In the genomic region with DNA sequence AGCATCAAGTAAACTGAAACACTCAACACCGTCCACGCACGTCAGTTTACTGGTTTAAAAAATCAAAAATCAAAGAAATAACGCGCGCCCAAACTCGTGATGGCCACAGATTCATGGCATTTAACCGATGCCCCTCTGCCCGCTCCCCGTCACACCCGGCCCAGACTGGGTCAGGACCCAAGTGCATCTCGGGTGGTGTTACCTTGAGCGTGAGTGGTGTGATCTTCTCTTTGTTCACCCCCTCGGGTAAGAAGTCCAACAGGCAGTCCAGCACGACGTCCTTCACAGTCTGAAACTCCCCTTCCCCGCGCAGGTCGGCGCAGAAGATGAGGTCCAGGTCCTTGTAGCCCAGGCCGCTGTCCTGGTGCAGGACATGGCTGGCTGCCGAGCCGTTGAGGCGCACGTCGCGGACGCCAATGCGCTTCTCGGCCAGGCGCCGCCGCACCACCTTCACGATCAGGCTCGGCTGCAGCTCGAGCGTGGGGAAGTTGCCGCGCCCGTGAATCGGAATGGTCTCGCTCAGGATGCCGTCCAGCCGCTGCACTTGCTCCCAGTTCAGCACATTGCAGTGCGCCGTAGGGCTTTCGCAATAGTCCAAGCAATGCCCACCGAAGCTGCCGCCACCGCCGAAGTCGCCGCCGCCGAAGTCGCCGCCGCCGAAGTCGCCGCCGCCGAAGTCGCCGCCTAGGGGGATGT, we compare ENCODE assay signal across 8 cellular contexts. TPM values are rescaled to one million over a fixed set of nuclear protein-coding genes. Genes with fewer than 3 reads are reported as not detected.
A peak's percentile ranks its signal among the peaks of the same experiment; 100 is the strongest.
DNase-seq lines count a peak whose midpoint lies in the region; ATAC-seq, FAIRE-seq and TF ChIP-seq lines count a peak whose summit lies in the region.

No MANE protein-coding gene starts in this region.

- H3K9me3 Mint-ChIP-seq in CD4-positive, alpha-beta T cell: no peaks in the 10 kb centered on the region
- no peaks in the 10 kb centered on the region for H3K9me3 Mint-ChIP-seq in WTC11

- no peak overlapping the region for H2AFZ ChIP-seq in HepG2 (ENCODE audit: low read length)

- CTCF ChIA-PET in CD4-positive, alpha-beta T cell (lab: Charles Lee): no interaction called here
- CTCF ChIA-PET in WTC11 (lab: Charles Lee) (interaction anchor here (0.9 to 1.2 kb wide), 2 partner anchors 254 to 510 kb away, joined by 3 to 4 read pairs; no protein-coding TSS in a partner anchor), HepG2 (lab: Yijun Ruan, JAX; ENCODE audit: low intra/inter-chr PET ratio, low total read pairs) (no interaction called here)

- peaks cover 44% of the 10 kb centered on the region for H3K79me2 ChIP-seq in HepG2 (ENCODE audit: insufficient read depth, low read length)

- intact Hi-C loops in CD4-positive, alpha-beta T cell (cut with DNase I, micrococcal nuclease): loop anchor here (1.0 to 10.0 kb wide), 10 partner anchors 493 to 1977 kb away; a partner anchor contains a TSS
- intact Hi-C loops in HepG2 (cut with micrococcal nuclease; ENCODE audit: unreplicated experiment): loop anchor here (1.0 to 10.0 kb wide), 13 partner anchors 56 to 511 kb away; a partner anchor contains a TSS

- H3K27ac Mint-ChIP-seq in CD4-positive, alpha-beta T cell: peak overlapping the region; percentile 89
- peak overlapping the region; percentile 53; the same call in 1 of the 2 replicates for H3K27ac Mint-ChIP-seq in WTC11

- H3K4me2 ChIP-seq in HepG2 (ENCODE audit: low read depth, low read length): peak overlapping the region; percentile 93

- POLR2A ChIA-PET in CD4-positive, alpha-beta T cell (lab: Charles Lee): interaction anchor here (0.9 to 3.2 kb wide), 4 partner anchors 9 to 1645 kb away, joined by 3 to 26 read pairs (median 4); a partner anchor contains a TSS
- POLR2A ChIA-PET in WTC11 (lab: Charles Lee): interaction anchor here (0.6 to 0.8 kb wide), 2 partner anchors 17 to 1339 kb away, joined by 3 to 7 read pairs; no protein-coding TSS in a partner anchor
- POLR2A ChIA-PET in HepG2 (lab: Yijun Ruan, JAX): interaction anchor here (1.0 to 3.1 kb wide), 11 partner anchors 8 to 497 kb away, joined by 3 to 50 read pairs (median 6); no protein-coding TSS in a partner anchor

- TF ChIP-seq POLR2A in HepG2 (IDR thresholded peaks at IDR 0.05; ENCODE audit: insufficient read depth in 1 of 2, low read depth in 2 of 2, low read length in 2 of 2): no peak

- peak overlapping the region; percentile 98 for H3K4me3 Mint-ChIP-seq in CD4-positive, alpha-beta T cell
- H3K4me3 Mint-ChIP-seq in WTC11: peak overlapping the region; percentile 95

- in situ Hi-C loops in HepG2 (cut with HindIII; ENCODE audit: extremely low pct_ligation_motif_present, low pct_unique_long_range_greater_than_20kb): loop anchor here (5.0 kb wide), 1 partner anchor 246 kb away; no protein-coding TSS in a partner anchor

- DNase-seq in CD4-positive, alpha-beta T cell: peak; percentile 1 to 53 (median 14)
- DNase-seq in HL-60 (ENCODE audit: low read depth in 1 of 2, low spot score in 1 of 2) (peak; percentile 48 to 59), WTC11 (ENCODE audit: low spot score) (peak; percentile 44), coronary artery (ENCODE audit: low spot score) (peak; percentile 82), HepG2 (ENCODE audit: low spot score) (peak; percentile 21)
- peak; percentile 2 for DNase-seq in stimulated activated CD8-positive, alpha-beta memory T cell treated with anti-CD3 and anti-CD28 coated beads, Interleukin-15, amount 100 ng/mL, for 1 hour (ENCODE audit: low read depth)

- 29% methylated on average over 13 of the region's 65 CpGs for WGBS in HepG2 (ENCODE audit: low lambda C conversion rate)

- no peak for ATAC-seq in CD4-positive, alpha-beta T cell (ENCODE audit: poor library complexity)
- ATAC-seq in WTC11 (peak; percentile 0; the same call in 1 of the 2 replicates), HepG2 (peak; percentile 38), HG03469 (IDR thresholded peaks at IDR 0.05; ENCODE audit: unreplicated experiment) (no peak), GM18873 (IDR thresholded peaks at IDR 0.05; ENCODE audit: low FRiP score, unreplicated experiment) (no peak)

- TF ChIP-seq RAD21 in HepG2 (CRISPR knock-in tag; IDR thresholded peaks at IDR 0.05): no peak

- no peaks in the 10 kb centered on the region for H3K27me3 ChIP-seq in CD4-positive, alpha-beta T cell (ENCODE audit: control insufficient read depth, insufficient read depth, low read length)
- H3K27me3 ChIP-seq in HL-60 (ENCODE audit: insufficient read depth, poor library complexity, severe bottlenecking) (no peaks in the 10 kb centered on the region), HepG2 (ENCODE audit: control insufficient read depth in 1 of 2, insufficient read depth in 2 of 2, low read length in 2 of 2) (no peaks in the 10 kb centered on the region)

- H3K9me3 ChIP-seq in CD4-positive, alpha-beta T cell (ENCODE audit: control insufficient read depth, low read length): no peaks in the 10 kb centered on the region
- H3K9me3 ChIP-seq in HepG2 (ENCODE audit: low read length): no peaks in the 10 kb centered on the region

- H3K4me1 Mint-ChIP-seq in CD4-positive, alpha-beta T cell (ENCODE audit: low read depth): peaks cover 37% of the 10 kb centered on the region
- H3K4me1 Mint-ChIP-seq in WTC11: peaks cover 26% of the 10 kb centered on the region

- peaks cover 15% of the 10 kb centered on the region for H3K36me3 Mint-ChIP-seq in CD4-positive, alpha-beta T cell (ENCODE audit: low read depth)
- H3K36me3 Mint-ChIP-seq in WTC11: peaks cover 2% of the 10 kb centered on the region; the same call in 1 of the 2 replicates

- H3K27me3 Mint-ChIP-seq in CD4-positive, alpha-beta T cell: no peaks in the 10 kb centered on the region
- peaks cover 33% of the 10 kb centered on the region for H3K27me3 Mint-ChIP-seq in WTC11 (ENCODE audit: low read depth)

- H3K36me3 ChIP-seq in HepG2 (replicated peaks in 1 of 2; ENCODE audit: control insufficient read depth in 1 of 2, insufficient read depth in 2 of 2, low read length in 2 of 2): peaks cover 0 to 9% of the 10 kb centered on the region in 2 experiments; a peak in 3 of 5 replicates

- H4K20me1 ChIP-seq in HepG2 (ENCODE audit: insufficient read depth, low read length): peaks cover 13% of the 10 kb centered on the region

- peaks cover 42% of the 10 kb centered on the region for H3K4me1 ChIP-seq in HepG2 (ENCODE audit: insufficient read depth, low read length)

- TF ChIP-seq CTCF in CD4-positive, alpha-beta T cell (IDR thresholded peaks at IDR 0.05): no peak
- TF ChIP-seq CTCF in HL-60 (IDR thresholded peaks at IDR 0.05; ENCODE audit: insufficient read depth, low read length): no peak
- no peak for TF ChIP-seq CTCF in WTC11 (IDR thresholded peaks at IDR 0.05)
- no peak for TF ChIP-seq CTCF in coronary artery (IDR thresholded peaks at IDR 0.05)
- TF ChIP-seq CTCF in HepG2 (CRISPR knock-in tag; IDR thresholded peaks at IDR 0.05): no peak; the same call in 1 of the 2 replicates

- H3K9ac ChIP-seq in HepG2 (ENCODE audit: insufficient read depth, low read depth, low read length): peak overlapping the region; percentile 76

- H3K27ac ChIP-seq in CD4-positive, alpha-beta T cell (ENCODE audit: low read depth, low read length): peak overlapping the region; percentile 53
- H3K27ac ChIP-seq in HL-60 (replicated peaks): peak overlapping the region; percentile 98
- H3K27ac ChIP-seq in coronary artery: peak overlapping the region; percentile 94 to 98
- peak overlapping the region; percentile 92 for H3K27ac ChIP-seq in HepG2 (ENCODE audit: extremely low read length, insufficient read depth, low read length)

- TF ChIP-seq EP300 in HepG2 (IDR thresholded peaks at IDR 0.05; ENCODE audit: low read depth in 2 of 2, low read length in 2 of 2) (no peak), HepG2 (CRISPR knock-in tag; IDR thresholded peaks at IDR 0.05; ENCODE audit: borderline replicate concordance) (no peak)

- H3K4me3 ChIP-seq in HL-60 (replicated peaks; ENCODE audit: insufficient read depth, low read length) (peak overlapping the region; percentile 62), coronary artery (peak overlapping the region; percentile 90), HepG2 (replicated peaks in 1 of 3; ENCODE audit: insufficient read depth in 1 of 3, low read depth in 2 of 3, low read length in 3 of 3) (peak overlapping the region; percentile 79 to 91 (median 90))

- no peak for FAIRE-seq in HepG2 (lab: Jason Lieb, UNC)

- no TSS peak for BruUV-seq in HepG2 (replicated peaks; lab: Mats Ljungman, UMichigan)

TF ChIP-seq in WTC11, 78 proteins besides CTCF, POLR2A, EP300 and RAD21 (continues in another document):
- TF ChIP-seq FOXJ3 (CRISPR knock-in tag; IDR thresholded peaks at IDR 0.05; ENCODE audit: borderline replicate concordance) (no peak), NR3C1 (CRISPR knock-in tag; conservative IDR thresholded peaks at IDR 0.05; ENCODE audit: low read depth) (0 out of 2 replicates have a peak, but pooled peaks have one; percentile 30)

TF ChIP-seq in HepG2, 621 proteins besides CTCF, POLR2A, EP300 and RAD21 (continues in another document):
- no peak for TF ChIP-seq ETV5 (CRISPR knock-in tag; IDR thresholded peaks at IDR 0.05; ENCODE audit: borderline replicate concordance)

RNA-seq across cellular contexts. Expression of a gene that starts 0.9 kb away (rescaled TPM):
- total RNA-seq in CD4-positive, alpha-beta T cell: 1 to 10 TPM; 6.3 to 6.7 TPM
- 3.2 to 4.4 TPM (median 4.2 TPM) in 3 replicates for total RNA-seq in WTC11 (2021)
- 13.8 and 15.4 TPM in 2 replicates for total RNA-seq in HepG2 (2016; rRNA removed; fragmentation: Illumina TruSeq; extraction: Trizol)
- total RNA-seq in HepG2 (2016; cell fraction: cytosol; rRNA removed; fragmentation: Illumina TruSeq; extraction: Trizol; ENCODE audit: low read depth): 1.3 TPM in 2 replicates
- total RNA-seq in HepG2 (2016; cell fraction: insoluble cytoplasmic fraction; rRNA removed; fragmentation: Illumina TruSeq; extraction: Trizol): 13.2 and 14.6 TPM in 2 replicates
- total RNA-seq in HepG2 (2016; cell fraction: membrane; rRNA removed; fragmentation: Illumina TruSeq; extraction: Trizol): 5.1 and 5.9 TPM in 2 replicates
- 22.7 and 22.9 TPM in 2 replicates for total RNA-seq in HepG2 (2016; cell fraction: nucleus; rRNA removed; fragmentation: Illumina TruSeq; extraction: Trizol)
- polyA plus RNA-seq in HepG2 (2011; rRNA removed): 4.9 and 8.0 TPM in 2 replicates
- polyA plus RNA-seq in HepG2 (2011; cell fraction: cytosol; rRNA removed): 2.8 and 3.0 TPM in 2 replicates
- polyA plus RNA-seq in HepG2 (2011; cell fraction: nucleus; rRNA removed): 14.0 and 14.5 TPM in 2 replicates
- 4.4 and 5.7 TPM in 2 replicates for polyA plus RNA-seq in HepG2 (2012)
- polyA plus RNA-seq in HepG2 (2016; cell fraction: cytosol; fragmentation: Illumina TruSeq; extraction: Trizol; ENCODE audit: low read depth): 0.22 and 0.33 TPM in 2 replicates
- 7.7 and 8.0 TPM in 2 replicates for polyA plus RNA-seq in HepG2 (2016; cell fraction: insoluble cytoplasmic fraction; fragmentation: Illumina TruSeq; extraction: Trizol; ENCODE audit: low read depth)
- polyA plus RNA-seq in HepG2 (2016; cell fraction: membrane; fragmentation: Illumina TruSeq; extraction: Trizol; ENCODE audit: low read depth): 1.5 and 1.6 TPM in 2 replicates
- polyA plus RNA-seq in HepG2 (2016; cell fraction: nucleus; fragmentation: Illumina TruSeq; extraction: Trizol; ENCODE audit: insufficient read depth, low read depth): 32.2 and 34.0 TPM in 2 replicates
- 6.6 and 25.8 TPM in 2 replicates for polyA minus RNA-seq in HepG2 (2011; rRNA and poly(A)+ RNA removed; ENCODE audit: low replicate concordance)
- 6.4 and 7.7 TPM in 2 replicates for polyA minus RNA-seq in HepG2 (2011; cell fraction: cytosol; rRNA and poly(A)+ RNA removed)
- polyA minus RNA-seq in HepG2 (2011; cell fraction: nucleus; rRNA and poly(A)+ RNA removed): 15.9 and 16.6 TPM in 2 replicates

Comparison
In these comparisons a context has a peak if more than half of its experiments do, and no peak if none do; other contexts are left out.
1. ATAC-seq: peak in WTC11 (single experiment) and HepG2 (single experiment); none in CD4-positive, alpha-beta T cell (single experiment), HG03469 (single experiment) and GM18873 (single experiment).
2. DNase-seq: peak in every context shown above with its lines; median percentile 82 in coronary artery; 54 in HL-60; 44 in WTC11; 21 in HepG2; 14 in CD4-positive, alpha-beta T cell; 2 in stimulated activated CD8-positive, alpha-beta memory T cell treated with anti-CD3 and anti-CD28 coated beads, Interleukin-15, amount 100 ng/mL, for 1 hour.
3. Peak in every context shown above with its lines, with median percentiles within 50 percentile points of each other: H3K27ac ChIP-seq and H3K4me3 ChIP-seq.